17 cellular contexts compared by ENCODE assay signal in genomic region chr22:38448945-38449745, GRCh38. TPM values are rescaled to one million over a fixed set of nuclear protein-coding genes. Genes with fewer than 3 reads are reported as not detected.
DNase-seq lines count a peak whose midpoint lies in the region; FAIRE-seq and TF ChIP-seq lines count a peak whose summit lies in the region.
"Had no signal": no experiment of that assay in that cellular context is flagged by ENCODE, and none has a peak within 500 bp of the region (broad histone marks: within the 10 kb centered on the region; RNA-seq: fewer than 3 reads in every experiment).

No MANE protein-coding gene starts in this region.

- no peak overlapping the region for H3K4ac ChIP-seq in H1 (replicated peaks; ENCODE audit: insufficient read length, low read depth, low read length)

- FAIRE-seq in H1 (lab: Jason Lieb, UNC): no peak
- FAIRE-seq in keratinocyte (lab: Jason Lieb, UNC): no peak
- FAIRE-seq in small intestine (lab: Jason Lieb, UNC): no peak
- FAIRE-seq: RCC 7860 had no signal

- peak; percentile 60 for DNase-seq in RPMI8226
- no peak for DNase-seq in H1 (ENCODE audit: low read depth in 1 of 2, low spot score in 2 of 2)
- DNase-seq in keratinocyte (ENCODE audit: low read depth, low spot score): no peak
- DNase-seq in testis: peak; percentile 57
- no peak for DNase-seq in occipital lobe (lab: John Stamatoyannopoulos, UW)
- no peak for DNase-seq in small intestine
- DNase-seq in NCI-H446 treated with DMSO at 0.1 percent for 48 hours (lab: John Stamatoyannopoulos, UW): no peak
- DNase-seq: CD8-positive, alpha-beta T cell; H9; MM.1S; NCI-H1930; NCI-H2171 treated with DMSO at 0.1 percent for 48 hours; NCI-H510A; NCI-H82; SJCRH30 had no signal

- H4K8ac ChIP-seq in H1 (ENCODE audit: extremely low read depth, insufficient read depth, low read length): no peak overlapping the region

- H2AK5ac ChIP-seq in H1 (ENCODE audit: low read depth, low read length): no peak overlapping the region

- TF ChIP-seq RAD21 in H1 (IDR thresholded peaks at IDR 0.05 in 1 of 2, conservative IDR thresholded peaks at IDR 0.05 in 1 of 2; ENCODE audit: low read depth in 2 of 2, low read length in 2 of 2): no peak

- peak overlapping the region; percentile 65; the same call in 1 of the 2 replicates for H2BK15ac ChIP-seq in H1 (ENCODE audit: low read length)

- H3K4me2 ChIP-seq in H1 (ENCODE audit: insufficient read depth in 1 of 2, low read depth in 2 of 2, low read length in 2 of 2) (no peak overlapping the region), keratinocyte (ENCODE audit: control insufficient read depth, extremely low read depth, insufficient read depth, low read depth, low read length) (peak overlapping the region; percentile 45)

- no peak overlapping the region for H3K18ac ChIP-seq in H1 (ENCODE audit: extremely low read depth, low read length)

- dilution Hi-C loops in keratinocyte (cut with MboI; ENCODE audit: extremely low pct_ligation_motif_present, low sequenced_read_pairs): no loop called here

- peaks cover 4 to 19% (median 14%) of the 10 kb centered on the region in 4 experiments for H3K27me3 ChIP-seq in H1 (replicated peaks in 1 of 4; ENCODE audit: control insufficient read depth in 3 of 4, extremely low read depth in 1 of 4, insufficient read depth in 3 of 4, low read length in 3 of 4)
- peaks cover 44% of the 10 kb centered on the region for H3K27me3 ChIP-seq in keratinocyte (ENCODE audit: control insufficient read depth, extremely low read depth, insufficient read depth, low read length)
- H3K27me3 ChIP-seq in testis: no peaks in the 10 kb centered on the region
- H3K27me3 ChIP-seq in small intestine (ENCODE audit: control insufficient read depth in 2 of 2, insufficient read depth in 2 of 2, low read length in 2 of 2): peaks cover 0 to 17% of the 10 kb centered on the region in 2 donors

- peaks cover 3% of the 10 kb centered on the region; the same call in 1 of the 2 replicates for H3K23me2 ChIP-seq in H1 (ENCODE audit: low read depth, low read length)

- no peak overlapping the region for H2BK120ac ChIP-seq in H1 (replicated peaks; ENCODE audit: low read depth, low read length)

- CTCF ChIA-PET in H1 (lab: Charles Lee; ENCODE audit: partially characterized antibody): interaction anchor here (0.6 to 7.4 kb wide), 4 partner anchors 15 to 36 kb away, joined by 4 to 78 read pairs (median 9); no protein-coding TSS in a partner anchor

- no peak overlapping the region for H2AFZ ChIP-seq in H1 (ENCODE audit: low read length)
- H2AFZ ChIP-seq in keratinocyte (ENCODE audit: control insufficient read depth, low read length): no peak overlapping the region

- TF ChIP-seq EP300 in H1 (IDR thresholded peaks at IDR 0.05; ENCODE audit: borderline replicate concordance in 1 of 2, low read depth in 2 of 2, low read length in 2 of 2): no peak

- H3K23ac ChIP-seq in H1 (ENCODE audit: insufficient read length): no peak overlapping the region

- H4K5ac ChIP-seq in H1 (ENCODE audit: insufficient read length, low read depth, low read length): no peak overlapping the region

- peaks cover 0 to 9% (median 3%) of the 10 kb centered on the region in 4 experiments; a peak in 6 of 7 replicates for H3K4me1 ChIP-seq in H1 (replicated peaks in 1 of 4; ENCODE audit: control insufficient read depth in 3 of 4, insufficient read depth in 4 of 4, low read length in 3 of 4)
- H3K4me1 ChIP-seq in keratinocyte (ENCODE audit: control insufficient read depth, extremely low read depth, insufficient read depth, low read length): peaks cover 18% of the 10 kb centered on the region
- no peaks in the 10 kb centered on the region for H3K4me1 ChIP-seq in testis
- no peaks in the 10 kb centered on the region for H3K4me1 ChIP-seq in small intestine (ENCODE audit: control insufficient read depth in 2 of 2, insufficient read depth in 1 of 2, low read depth in 1 of 2, low read length in 1 of 2)
- H3K4me1 ChIP-seq: SJCRH30 had no signal

- WGBS in H1 (ENCODE audit: extremely low coverage in 1 of 2, insufficient coverage in 1 of 2, insufficient read length in 1 of 2, insufficient replicate concordance in 2 of 2, low coverage in 1 of 2, low lambda C conversion rate in 2 of 2, missing lambda C conversion rate in 1 of 2), 2 experiments: 89% methylated on average over 14 of the region's 14 CpGs; no CpG with 5 or more reads in 1 of the 2 experiments
- whole genome bisulfite sequencing in testis, 2 donors: 74 to 82% methylated on average over 4 to 14 of the region's 14 CpGs
- 69 to 79% (median 70%) methylated on average over 14 of the region's 14 CpGs for WGBS in small intestine, 3 donors

- no peak for TF ChIP-seq CTCF in H1 (IDR thresholded peaks at IDR 0.05; ENCODE audit: control extremely low read depth in 1 of 3, insufficient read depth in 1 of 3, low read depth in 1 of 3, low read length in 3 of 3)
- TF ChIP-seq CTCF in keratinocyte (optimal IDR thresholded peaks at IDR 0.05 in 1 of 3, IDR thresholded peaks at IDR 0.05 in 1 of 3, conservative IDR thresholded peaks at IDR 0.05 in 1 of 3; ENCODE audit: extremely low read depth in 1 of 3, insufficient read depth in 2 of 3, low read length in 3 of 3): no peak
- TF ChIP-seq CTCF in testis (IDR thresholded peaks at IDR 0.05): no peak

- H3K14ac ChIP-seq in H1 (ENCODE audit: insufficient read length): no peak overlapping the region

- no peaks in the 10 kb centered on the region for H3K79me2 ChIP-seq in H1 (ENCODE audit: control insufficient read depth in 1 of 2, insufficient read depth in 2 of 2, low read length in 2 of 2)
- H3K79me2 ChIP-seq in keratinocyte (ENCODE audit: control insufficient read depth, insufficient read depth, low read length): no peaks in the 10 kb centered on the region

- no peaks in the 10 kb centered on the region for H3K9me1 ChIP-seq in keratinocyte (ENCODE audit: control insufficient read depth, extremely low read depth, insufficient read depth, low read length)

- no peak overlapping the region for H2BK5ac ChIP-seq in H1 (ENCODE audit: low read depth, low read length)

- H2BK12ac ChIP-seq in H1 (ENCODE audit: low read depth, low read length): peak overlapping the region; percentile 33; the same call in 1 of the 2 replicates

- intact Hi-C loops in testis (cut with DNase I; ENCODE audit: low total_unique reads): no loop called here

- no peaks in the 10 kb centered on the region for H3K9me3 ChIP-seq in H1 (ENCODE audit: insufficient read depth in 2 of 2, low read depth in 1 of 2, low read length in 1 of 2)
- no peaks in the 10 kb centered on the region for H3K9me3 ChIP-seq in keratinocyte (ENCODE audit: control insufficient read depth, low read depth, low read length)
- H3K9me3 ChIP-seq in testis: no peaks in the 10 kb centered on the region
- no peaks in the 10 kb centered on the region for H3K9me3 ChIP-seq in small intestine (ENCODE audit: control insufficient read depth, low read depth)
- H3K9me3 ChIP-seq: SJCRH30 had no signal

- H3K27ac ChIP-seq in H1 (ENCODE audit: low read depth, low read length) (no peak overlapping the region), keratinocyte (ENCODE audit: control insufficient read depth, insufficient read depth, low read length) (no peak overlapping the region), testis (no peak overlapping the region), small intestine (ENCODE audit: low read depth in 1 of 2, low read length in 1 of 2) (no peak overlapping the region)
- H3K27ac ChIP-seq: SJCRH30 had no signal

- H4K20me1 ChIP-seq in H1 (replicated peaks in 1 of 2; ENCODE audit: control insufficient read depth in 1 of 2, insufficient read depth in 2 of 2, low read length in 2 of 2) (peaks cover 4 to 9% of the 10 kb centered on the region in 2 experiments), keratinocyte (ENCODE audit: control insufficient read depth, extremely low read depth, insufficient read depth, low read length) (no peaks in the 10 kb centered on the region)

- H2BK20ac ChIP-seq in H1 (ENCODE audit: low read length): no peak overlapping the region

- no peaks in the 10 kb centered on the region for H3K79me1 ChIP-seq in H1 (ENCODE audit: low read depth, low read length)

- no peak overlapping the region for H3K4me3 ChIP-seq in H1 (ENCODE audit: extremely low read depth in 1 of 4, insufficient read depth in 2 of 4, low read depth in 3 of 4, low read length in 4 of 4)
- H3K4me3 ChIP-seq in keratinocyte (ENCODE audit: control insufficient read depth in 2 of 3, extremely low read depth in 1 of 3, insufficient read depth in 2 of 3, low read depth in 1 of 3, low read length in 3 of 3): no peak overlapping the region
- no peak overlapping the region for H3K4me3 ChIP-seq in testis
- no peak overlapping the region for H3K4me3 ChIP-seq in small intestine (ENCODE audit: low read depth in 1 of 2, low read length in 2 of 2)
- H3K4me3 ChIP-seq: SJCRH30 had no signal

- POLR2A ChIA-PET in H1 (lab: Charles Lee; ENCODE audit: partially characterized antibody): interaction anchor here (0.5 to 3.5 kb wide), 8 partner anchors 13 to 100 kb away, joined by 3 to 14 read pairs (median 4); no protein-coding TSS in a partner anchor

- TF ChIP-seq POLR2A in H1 (IDR thresholded peaks at IDR 0.05; ENCODE audit: control extremely low read depth in 1 of 2, low read depth in 2 of 2, low read length in 2 of 2) (no peak), testis (IDR thresholded peaks at IDR 0.05) (no peak)

- H3K36me3 ChIP-seq in H1 (ENCODE audit: control insufficient read depth in 2 of 4, insufficient read depth in 4 of 4, low read length in 3 of 4) (no peaks in the 10 kb centered on the region), keratinocyte (ENCODE audit: control insufficient read depth in 2 of 2, extremely low read depth in 1 of 2, insufficient read depth in 2 of 2, low read length in 2 of 2) (no peaks in the 10 kb centered on the region), testis (ENCODE audit: low read depth, missing control alignments) (no peaks in the 10 kb centered on the region), small intestine (ENCODE audit: control insufficient read depth in 2 of 2, insufficient read depth in 2 of 2, low read length in 2 of 2) (no peaks in the 10 kb centered on the region)
- H3K36me3 ChIP-seq: SJCRH30 had no signal

- no peak overlapping the region for H3K56ac ChIP-seq in H1 (replicated peaks; ENCODE audit: insufficient read length, low read depth, low read length)

- peak overlapping the region; percentile 10 for H4K91ac ChIP-seq in H1 (replicated peaks; ENCODE audit: insufficient read length, low read length)

- H3K9ac ChIP-seq in H1 (replicated peaks in 1 of 4; ENCODE audit: extremely low read depth in 1 of 4, low read depth in 3 of 4, low read length in 3 of 4): no peak overlapping the region
- no peak overlapping the region for H3K9ac ChIP-seq in keratinocyte (ENCODE audit: control insufficient read depth, extremely low read depth, insufficient read depth, low read length)

RNA-seq across cellular contexts. Expression of gene KCNJ4, which starts 5.9 kb away (rescaled TPM):
- total RNA-seq in H1 (2021; fragmentation: NEBNext Ultra II Directional; extraction: Animal tissue kit (Norgen Biotek cat#: 25700)): 2.2 and 2.3 TPM in 2 replicates
- polyA plus RNA-seq in H1 (2011; rRNA removed): 1.4 TPM in 2 replicates
- 1.3 TPM for polyA plus RNA-seq in H1 (2011; cell fraction: cytosol; rRNA removed)
- polyA plus RNA-seq in H1 (2011; cell fraction: nucleus; rRNA removed): 1.2 TPM
- 1.0 to 3.7 TPM (median 2.6 TPM) in 4 replicates for polyA plus RNA-seq in H1 (2012, experiment 1 of 2)
- 1.2 TPM for polyA plus RNA-seq in H1 (2012, experiment 2 of 2)
- polyA plus RNA-seq in H1 (2013, experiment 1 of 2): 1.2 TPM
- 1.3 TPM for polyA plus RNA-seq in H1 (2013, experiment 2 of 2)
- 0.41 TPM in 2 replicates for polyA minus RNA-seq in H1 (2011; rRNA and poly(A)+ RNA removed)
- 1.8 TPM for polyA minus RNA-seq in H1 (2011; cell fraction: cytosol; rRNA and poly(A)+ RNA removed)
- polyA minus RNA-seq in H1 (2011; cell fraction: nucleus; rRNA and poly(A)+ RNA removed): not detected
- not detected in 3 replicates for polyA plus RNA-seq in keratinocyte
- polyA plus RNA-seq in keratinocyte (2011; ENCODE audit: low read depth): not detected
- polyA plus RNA-seq in keratinocyte (2011; cell fraction: cytosol; rRNA removed): 0.08 TPM in 1 of 2 replicates, not detected in the other
- 0.05 and 0.08 TPM in 2 replicates for polyA plus RNA-seq in keratinocyte (2011; cell fraction: nucleus; rRNA removed)
- polyA plus RNA-seq in keratinocyte (2012; ENCODE audit: low replicate concordance): 0.10 TPM in 1 of 2 replicates, not detected in the other
- not detected in 3 replicates for polyA minus RNA-seq in keratinocyte
- polyA minus RNA-seq in keratinocyte (2011; cell fraction: cytosol; rRNA and poly(A)+ RNA removed): not detected
- polyA minus RNA-seq in keratinocyte (2011; cell fraction: nucleus; rRNA and poly(A)+ RNA removed): not detected in 2 replicates
- 1 to 10 TPM; 1.7 to 3.0 TPM for total RNA-seq in testis
- 1.7 TPM for polyA plus RNA-seq in testis (ENCODE audit: insufficient read depth, low read depth, low replicate concordance)
- 9.7 TPM for total RNA-seq in occipital lobe
- under 1 TPM in 1 of 3 donors, not detected in 2; 0.06 TPM for polyA plus RNA-seq in small intestine
- total RNA-seq: CD8-positive, alpha-beta T cell had no signal
- polyA plus RNA-seq: BJ had no signal

RNA-seq across cellular contexts. Expression of gene KDELR3, which starts 18.8 kb away (rescaled TPM):
- 7.8 and 7.9 TPM in 2 replicates for total RNA-seq in H1 (2021; fragmentation: NEBNext Ultra II Directional; extraction: Animal tissue kit (Norgen Biotek cat#: 25700))
- polyA plus RNA-seq in H1 (2011; rRNA removed) (8.0 and 13.0 TPM in 2 replicates), keratinocyte (8.3 to 11.9 TPM (median 10.1 TPM) in 3 replicates), testis (ENCODE audit: insufficient read depth, low read depth, low replicate concordance) (10.4 TPM), small intestine (10 to 100 TPM in 1 of 3 donors, 1 to 10 TPM in 2; 6.5 to 12.3 (median 9.2) TPM)
- 7.9 TPM for polyA plus RNA-seq in H1 (2011; cell fraction: cytosol; rRNA removed)
- 4.4 TPM for polyA plus RNA-seq in H1 (2011; cell fraction: nucleus; rRNA removed)
- polyA plus RNA-seq in H1 (2012, experiment 1 of 2): 6.7 to 7.7 TPM (median 7.3 TPM) in 4 replicates
- polyA plus RNA-seq in H1 (2012, experiment 2 of 2): 4.7 TPM
- polyA plus RNA-seq in H1 (2013, experiment 1 of 2): 14.5 TPM
- 19.3 TPM for polyA plus RNA-seq in H1 (2013, experiment 2 of 2)
- 7.5 and 13.4 TPM in 2 replicates for polyA minus RNA-seq in H1 (2011; rRNA and poly(A)+ RNA removed)
- polyA minus RNA-seq in H1 (2011; cell fraction: cytosol; rRNA and poly(A)+ RNA removed): 3.1 TPM
- 4.7 TPM for polyA minus RNA-seq in H1 (2011; cell fraction: nucleus; rRNA and poly(A)+ RNA removed)
- not detected for polyA plus RNA-seq in keratinocyte (2011; ENCODE audit: low read depth)
- 10.5 and 14.4 TPM in 2 replicates for polyA plus RNA-seq in keratinocyte (2011; cell fraction: cytosol; rRNA removed)
- polyA plus RNA-seq in keratinocyte (2011; cell fraction: nucleus; rRNA removed): 6.5 and 8.1 TPM in 2 replicates
- polyA plus RNA-seq in keratinocyte (2012; ENCODE audit: low replicate concordance): 1.5 and 9.2 TPM in 2 replicates
- 4.6 to 10.5 TPM (median 8.1 TPM) in 3 replicates for polyA minus RNA-seq in keratinocyte
- polyA minus RNA-seq in keratinocyte (2011; cell fraction: cytosol; rRNA and poly(A)+ RNA removed): 3.3 TPM
- polyA minus RNA-seq in keratinocyte (2011; cell fraction: nucleus; rRNA and poly(A)+ RNA removed): 2.6 and 3.5 TPM in 2 replicates
- total RNA-seq in testis (1 to 10 TPM; 6.7 to 8.6 TPM), occipital lobe (0.94 TPM)
- total RNA-seq: CD8-positive, alpha-beta T cell had no signal

RNA-seq across cellular contexts. Expression of gene DDX17, which starts 57.0 kb away (rescaled TPM):
- 441 and 448 TPM in 2 replicates for total RNA-seq in H1 (2021; fragmentation: NEBNext Ultra II Directional; extraction: Animal tissue kit (Norgen Biotek cat#: 25700))
- polyA plus RNA-seq in H1 (2011; rRNA removed) (437 and 698 TPM in 2 replicates), keratinocyte (237 to 276 TPM (median 270 TPM) in 3 replicates), testis (ENCODE audit: insufficient read depth, low read depth, low replicate concordance) (259 TPM), small intestine (100 to 1,000 TPM in 2 of 3 donors, 10 to 100 TPM in 1; 72.4 to 104 (median 104) TPM)
- 503 TPM for polyA plus RNA-seq in H1 (2011; cell fraction: cytosol; rRNA removed)
- 1,685 TPM for polyA plus RNA-seq in H1 (2011; cell fraction: nucleus; rRNA removed)
- polyA plus RNA-seq in H1 (2012, experiment 1 of 2): 247 to 297 TPM (median 278 TPM) in 4 replicates
- polyA plus RNA-seq in H1 (2012, experiment 2 of 2): 43.0 TPM
- 243 TPM for polyA plus RNA-seq in H1 (2013, experiment 1 of 2)
- 214 TPM for polyA plus RNA-seq in H1 (2013, experiment 2 of 2)
- 707 and 1,020 TPM in 2 replicates for polyA minus RNA-seq in H1 (2011; rRNA and poly(A)+ RNA removed)
- polyA minus RNA-seq in H1 (2011; cell fraction: cytosol; rRNA and poly(A)+ RNA removed): 330 TPM
- 755 TPM for polyA minus RNA-seq in H1 (2011; cell fraction: nucleus; rRNA and poly(A)+ RNA removed)
- polyA plus RNA-seq in keratinocyte (2011; ENCODE audit: low read depth): 99.8 TPM
- polyA plus RNA-seq in keratinocyte (2011; cell fraction: cytosol; rRNA removed): 75.3 and 121 TPM in 2 replicates
- polyA plus RNA-seq in keratinocyte (2011; cell fraction: nucleus; rRNA removed): 549 and 628 TPM in 2 replicates
- polyA plus RNA-seq in keratinocyte (2012; ENCODE audit: low replicate concordance): 104 and 107 TPM in 2 replicates
- 199 to 364 TPM (median 299 TPM) in 3 replicates for polyA minus RNA-seq in keratinocyte
- polyA minus RNA-seq in keratinocyte (2011; cell fraction: cytosol; rRNA and poly(A)+ RNA removed): 129 TPM
- polyA minus RNA-seq in keratinocyte (2011; cell fraction: nucleus; rRNA and poly(A)+ RNA removed): 294 and 329 TPM in 2 replicates
- total RNA-seq in testis (100 to 1,000 TPM; 964 to 995 TPM), occipital lobe (646 TPM)

Comparison
In these comparisons a context has a peak if more than half of its experiments do, and no peak if none do; other contexts are left out.
1. DNase-seq: peak in RPMI8226 (single experiment) and testis (single experiment); none in H1 (0 of 2), keratinocyte (single experiment), occipital lobe (single experiment), small intestine (single experiment) and NCI-H446 treated with DMSO at 0.1 percent for 48 hours (single experiment).